Comparison of ENCODE assay signal across 15 cellular contexts in genomic region chr17:41119696-41120690, GRCh38. TPM values are rescaled to one million over a fixed set of nuclear protein-coding genes. Genes with fewer than 3 reads are reported as not detected.
A peak's percentile ranks its signal among the peaks of the same experiment; 100 is the strongest.
DNase-seq lines count a peak whose midpoint lies in the region; ATAC-seq, FAIRE-seq and TF ChIP-seq lines count a peak whose summit lies in the region.
"Not testable (repeated sequence)": the region's sequence is repeated elsewhere in the genome, so short reads cannot be mapped to it uniquely, and the experiment has no call there.
"Had no signal": no experiment of that assay in that cellular context is flagged by ENCODE, and none has a peak within 500 bp of the region (broad histone marks: within the 10 kb centered on the region; RNA-seq: fewer than 3 reads in every experiment).

No MANE protein-coding gene starts in this region.

- not testable (repeated sequence) for H3K27me3 Mint-ChIP-seq in activated CD4-positive, alpha-beta T cell treated with anti-CD3 and anti-CD28 coated beads for 36 hours; stimulated activated naive CD8-positive, alpha-beta T cell treated with anti-CD3 and anti-CD28 coated beads, Interleukin-15, Interleukin-2, amounts not matched to agents 100 ng/mL and 50 ng/mL, for 24 hours
- peaks cover 10% of the 10 kb centered on the region for H3K27me3 Mint-ChIP-seq in mesothelial cell of epicardium (ENCODE audit: low read depth)

- H3K27ac ChIP-seq in endothelial cell of umbilical vein (ENCODE audit: insufficient read depth, low read depth, low read length): not testable (repeated sequence)

- peak; percentile 83 for DNase-seq in EL
- peak; percentile 32 for DNase-seq in KG1 (lab: John Stamatoyannopoulos, UW)
- peak; percentile 36 for DNase-seq in RKO (ENCODE audit: low spot score)
- DNase-seq in activated CD4-positive, alpha-beta T cell treated with anti-CD3 and anti-CD28 coated beads for 36 hours; mesothelial cell of epicardium (ENCODE audit: low spot score in 2 of 2, unreplicated experiment in 2 of 2): not testable (repeated sequence)
- DNase-seq in amniotic epithelial cell (ENCODE audit: low read depth): peak; percentile 25
- peak; percentile 56 for DNase-seq in endothelial cell of umbilical vein (ENCODE audit: low read depth, low spot score)

- not testable (repeated sequence) for H3K27me3 ChIP-seq in endothelial cell of umbilical vein (ENCODE audit: control insufficient read depth in 2 of 2, insufficient read depth in 2 of 2, low read length in 2 of 2)

- not testable (repeated sequence) for H3K9me1 ChIP-seq in endothelial cell of umbilical vein (replicated peaks; ENCODE audit: control insufficient read depth, extremely low read depth, insufficient read depth, low read length)

- H3K79me2 ChIP-seq in endothelial cell of umbilical vein (ENCODE audit: control insufficient read depth, insufficient read depth, low read length): not testable (repeated sequence)

- POLR2A ChIA-PET in activated CD4-positive, alpha-beta T cell treated with anti-CD3 and anti-CD28 coated beads for 36 hours (lab: Charles Lee); endothelial cell of umbilical vein (lab: Charles Lee): not testable (repeated sequence)

- intact Hi-C loops in activated CD4-positive, alpha-beta T cell treated with anti-CD3 and anti-CD28 coated beads for 36 hours (cut with DNase I, micrococcal nuclease); endothelial cell of umbilical vein (cut with micrococcal nuclease): not testable (repeated sequence)

- not testable (repeated sequence) for ATAC-seq in activated CD4-positive, alpha-beta T cell treated with anti-CD3 and anti-CD28 coated beads for 36 hours

- H3K4me1 Mint-ChIP-seq in activated CD4-positive, alpha-beta T cell treated with anti-CD3 and anti-CD28 coated beads for 36 hours: peaks cover 43% of the 10 kb centered on the region
- H3K4me1 Mint-ChIP-seq in mesothelial cell of epicardium: peaks cover 44% of the 10 kb centered on the region
- peaks cover 51% of the 10 kb centered on the region for H3K4me1 Mint-ChIP-seq in stimulated activated naive CD8-positive, alpha-beta T cell treated with anti-CD3 and anti-CD28 coated beads, Interleukin-15, Interleukin-2, amounts not matched to agents 100 ng/mL and 50 ng/mL, for 24 hours (ENCODE audit: low read depth)

- BruUV-seq in endothelial cell of umbilical vein (replicated peaks; lab: Mats Ljungman, UMichigan): not testable (repeated sequence)

- FAIRE-seq in endothelial cell of umbilical vein (lab: Jason Lieb, UNC): peak; percentile 67

- dilution Hi-C loops in endothelial cell of umbilical vein (cut with MboI; ENCODE audit: extremely low pct_ligation_motif_present, low sequenced_read_pairs): not testable (repeated sequence)

- CTCF ChIA-PET in activated CD4-positive, alpha-beta T cell treated with anti-CD3 and anti-CD28 coated beads for 36 hours (lab: Charles Lee); endothelial cell of umbilical vein (lab: Charles Lee): not testable (repeated sequence)

- not testable (repeated sequence) for H2AFZ ChIP-seq in endothelial cell of umbilical vein (ENCODE audit: low read depth, low read length)

- TF ChIP-seq CTCF in endothelial cell of umbilical vein (IDR thresholded peaks at IDR 0.05; ENCODE audit: extremely low read depth in 1 of 2, insufficient read depth in 1 of 2, low read depth in 1 of 2, low read length in 2 of 2); mesothelial cell of epicardium (IDR thresholded peaks at IDR 0.05; ENCODE audit: unreplicated experiment): not testable (repeated sequence)

- not testable (repeated sequence) for H4K20me1 ChIP-seq in endothelial cell of umbilical vein (replicated peaks; ENCODE audit: control insufficient read depth, extremely low read depth, insufficient read depth, low read length)

- not testable (repeated sequence) for H3K9me3 Mint-ChIP-seq in activated CD4-positive, alpha-beta T cell treated with anti-CD3 and anti-CD28 coated beads for 36 hours (ENCODE audit: low read depth); mesothelial cell of epicardium; stimulated activated naive CD8-positive, alpha-beta T cell treated with anti-CD3 and anti-CD28 coated beads, Interleukin-15, Interleukin-2, amounts not matched to agents 100 ng/mL and 50 ng/mL, for 24 hours

- peak overlapping the region; percentile 89 for H3K27ac Mint-ChIP-seq in activated CD4-positive, alpha-beta T cell treated with anti-CD3 and anti-CD28 coated beads for 36 hours
- peak overlapping the region; percentile 62 for H3K27ac Mint-ChIP-seq in mesothelial cell of epicardium
- H3K27ac Mint-ChIP-seq in stimulated activated naive CD8-positive, alpha-beta T cell treated with anti-CD3 and anti-CD28 coated beads, Interleukin-15, Interleukin-2, amounts not matched to agents 100 ng/mL and 50 ng/mL, for 24 hours: peak overlapping the region; percentile 67

- not testable (repeated sequence) for TF ChIP-seq POLR2A in endothelial cell of umbilical vein (IDR thresholded peaks at IDR 0.05; ENCODE audit: low read depth, low read length)

- not testable (repeated sequence) for H3K4me3 ChIP-seq in endothelial cell of umbilical vein (replicated peaks in 1 of 3; ENCODE audit: insufficient read depth in 1 of 3, low read depth in 1 of 3, low read length in 3 of 3)

- H3K4me1 ChIP-seq in endothelial cell of umbilical vein (ENCODE audit: control insufficient read depth, extremely low read depth, insufficient read depth, low read length): not testable (repeated sequence)

- H3K9ac ChIP-seq in endothelial cell of umbilical vein (replicated peaks; ENCODE audit: extremely low read depth, insufficient read depth, low read length): not testable (repeated sequence)

- peak overlapping the region; percentile 35 for H3K4me2 ChIP-seq in endothelial cell of umbilical vein (ENCODE audit: insufficient read depth, low read length)

- H3K36me3 Mint-ChIP-seq in activated CD4-positive, alpha-beta T cell treated with anti-CD3 and anti-CD28 coated beads for 36 hours (ENCODE audit: low read depth); mesothelial cell of epicardium; stimulated activated naive CD8-positive, alpha-beta T cell treated with anti-CD3 and anti-CD28 coated beads, Interleukin-15, Interleukin-2, amounts not matched to agents 100 ng/mL and 50 ng/mL, for 24 hours (ENCODE audit: low read depth): not testable (repeated sequence)

- not testable (repeated sequence) for H3K9me3 ChIP-seq in endothelial cell of umbilical vein (replicated peaks; ENCODE audit: control insufficient read depth, insufficient read depth, low read length)

- H3K4me3 Mint-ChIP-seq in activated CD4-positive, alpha-beta T cell treated with anti-CD3 and anti-CD28 coated beads for 36 hours: peak overlapping the region; percentile 45
- not testable (repeated sequence) for H3K4me3 Mint-ChIP-seq in mesothelial cell of epicardium
- H3K4me3 Mint-ChIP-seq in stimulated activated naive CD8-positive, alpha-beta T cell treated with anti-CD3 and anti-CD28 coated beads, Interleukin-15, Interleukin-2, amounts not matched to agents 100 ng/mL and 50 ng/mL, for 24 hours: peak overlapping the region; percentile 40

- not testable (repeated sequence) for H3K36me3 ChIP-seq in endothelial cell of umbilical vein (ENCODE audit: control insufficient read depth in 2 of 2, extremely low read depth in 1 of 2, insufficient read depth in 2 of 2, low read length in 2 of 2)

RNA-seq across cellular contexts. Expression of gene KRTAP4-11, which starts 1.8 kb away (rescaled TPM):
- total RNA-seq in activated CD4-positive, alpha-beta T cell treated with anti-CD3 and anti-CD28 coated beads for 36 hours: not detected
- total RNA-seq in endothelial cell of umbilical vein (not detected in 2 replicates), mesothelial cell of epicardium (not detected in 3 replicates)
- not detected in 2 replicates for polyA plus RNA-seq in endothelial cell of umbilical vein
- polyA plus RNA-seq in endothelial cell of umbilical vein (2011; cell fraction: cytosol; rRNA removed): not detected in 2 replicates
- polyA plus RNA-seq in endothelial cell of umbilical vein (2011; cell fraction: nucleus; rRNA removed): not detected in 2 replicates
- not detected in 2 replicates for polyA plus RNA-seq in endothelial cell of umbilical vein (2012)
- polyA minus RNA-seq in endothelial cell of umbilical vein: not detected in 2 replicates
- not detected for polyA minus RNA-seq in endothelial cell of umbilical vein (2011; cell fraction: cytosol; rRNA and poly(A)+ RNA removed)
- not detected in 2 replicates for polyA minus RNA-seq in endothelial cell of umbilical vein (2011; cell fraction: nucleus; rRNA and poly(A)+ RNA removed)
- total RNA-seq: aorta, cerebellum, endodermal cell, H9, liver, occipital lobe, urinary bladder had no signal
- polyA plus RNA-seq: aorta, liver, urinary bladder had no signal

RNA-seq across cellular contexts. Expression of gene KRTAP4-12, which starts 4.0 kb away (rescaled TPM):
- not detected for total RNA-seq in activated CD4-positive, alpha-beta T cell treated with anti-CD3 and anti-CD28 coated beads for 36 hours
- total RNA-seq in endothelial cell of umbilical vein (not detected in 2 replicates), mesothelial cell of epicardium (not detected in 3 replicates)
- not detected in 2 replicates for polyA plus RNA-seq in endothelial cell of umbilical vein
- polyA plus RNA-seq in endothelial cell of umbilical vein (2011; cell fraction: cytosol; rRNA removed): not detected in 2 replicates
- polyA plus RNA-seq in endothelial cell of umbilical vein (2011; cell fraction: nucleus; rRNA removed): not detected in 2 replicates
- not detected in 2 replicates for polyA plus RNA-seq in endothelial cell of umbilical vein (2012)
- not detected in 2 replicates for polyA minus RNA-seq in endothelial cell of umbilical vein
- polyA minus RNA-seq in endothelial cell of umbilical vein (2011; cell fraction: cytosol; rRNA and poly(A)+ RNA removed): not detected
- polyA minus RNA-seq in endothelial cell of umbilical vein (2011; cell fraction: nucleus; rRNA and poly(A)+ RNA removed): not detected in 2 replicates
- total RNA-seq: aorta, cerebellum, endodermal cell, H9, liver, occipital lobe, urinary bladder had no signal
- polyA plus RNA-seq: aorta, liver, urinary bladder had no signal

RNA-seq across cellular contexts. Expression of gene KRTAP4-9, which starts 14.8 kb away (rescaled TPM):
- total RNA-seq in activated CD4-positive, alpha-beta T cell treated with anti-CD3 and anti-CD28 coated beads for 36 hours: not detected
- total RNA-seq in endothelial cell of umbilical vein (not detected in 2 replicates), mesothelial cell of epicardium (not detected in 3 replicates)
- polyA plus RNA-seq in endothelial cell of umbilical vein: not detected in 2 replicates
- not detected in 2 replicates for polyA plus RNA-seq in endothelial cell of umbilical vein (2011; cell fraction: cytosol; rRNA removed)
- not detected in 2 replicates for polyA plus RNA-seq in endothelial cell of umbilical vein (2011; cell fraction: nucleus; rRNA removed)
- not detected in 2 replicates for polyA plus RNA-seq in endothelial cell of umbilical vein (2012)
- polyA minus RNA-seq in endothelial cell of umbilical vein: not detected in 2 replicates
- polyA minus RNA-seq in endothelial cell of umbilical vein (2011; cell fraction: cytosol; rRNA and poly(A)+ RNA removed): not detected
- polyA minus RNA-seq in endothelial cell of umbilical vein (2011; cell fraction: nucleus; rRNA and poly(A)+ RNA removed): not detected in 2 replicates
- total RNA-seq: aorta, cerebellum, endodermal cell, H9, liver, occipital lobe, urinary bladder had no signal
- polyA plus RNA-seq: liver, urinary bladder had no signal

RNA-seq across cellular contexts. Expression of gene KRTAP4-16, which starts 18.0 kb away (rescaled TPM):
- not detected for total RNA-seq in activated CD4-positive, alpha-beta T cell treated with anti-CD3 and anti-CD28 coated beads for 36 hours
- total RNA-seq in endothelial cell of umbilical vein (not detected in 2 replicates), mesothelial cell of epicardium (not detected in 3 replicates)
- not detected in 2 replicates for polyA plus RNA-seq in endothelial cell of umbilical vein
- not detected in 2 replicates for polyA plus RNA-seq in endothelial cell of umbilical vein (2011; cell fraction: cytosol; rRNA removed)
- not detected in 2 replicates for polyA plus RNA-seq in endothelial cell of umbilical vein (2011; cell fraction: nucleus; rRNA removed)
- not detected in 2 replicates for polyA plus RNA-seq in endothelial cell of umbilical vein (2012)
- polyA minus RNA-seq in endothelial cell of umbilical vein: not detected in 2 replicates
- polyA minus RNA-seq in endothelial cell of umbilical vein (2011; cell fraction: cytosol; rRNA and poly(A)+ RNA removed): not detected
- polyA minus RNA-seq in endothelial cell of umbilical vein (2011; cell fraction: nucleus; rRNA and poly(A)+ RNA removed): not detected in 2 replicates
- total RNA-seq: aorta, cerebellum, endodermal cell, H9, liver, occipital lobe, urinary bladder had no signal
- polyA plus RNA-seq: aorta, liver, urinary bladder had no signal

RNA-seq across cellular contexts. Expression of gene KRTAP4-6, which starts 20.4 kb away (rescaled TPM):
- not detected for total RNA-seq in activated CD4-positive, alpha-beta T cell treated with anti-CD3 and anti-CD28 coated beads for 36 hours
- total RNA-seq in endothelial cell of umbilical vein (not detected in 2 replicates), mesothelial cell of epicardium (not detected in 3 replicates)
- polyA plus RNA-seq in endothelial cell of umbilical vein: not detected in 2 replicates
- not detected in 2 replicates for polyA plus RNA-seq in endothelial cell of umbilical vein (2011; cell fraction: cytosol; rRNA removed)
- polyA plus RNA-seq in endothelial cell of umbilical vein (2011; cell fraction: nucleus; rRNA removed): not detected in 2 replicates
- polyA plus RNA-seq in endothelial cell of umbilical vein (2012): not detected in 2 replicates
- not detected in 2 replicates for polyA minus RNA-seq in endothelial cell of umbilical vein
- polyA minus RNA-seq in endothelial cell of umbilical vein (2011; cell fraction: cytosol; rRNA and poly(A)+ RNA removed): not detected
- not detected in 2 replicates for polyA minus RNA-seq in endothelial cell of umbilical vein (2011; cell fraction: nucleus; rRNA and poly(A)+ RNA removed)
- total RNA-seq: aorta, cerebellum, endodermal cell, H9, liver, occipital lobe, urinary bladder had no signal
- polyA plus RNA-seq: aorta, liver, urinary bladder had no signal
